ENCODE assay signal across 2 cellular contexts in the genomic region with DNA sequence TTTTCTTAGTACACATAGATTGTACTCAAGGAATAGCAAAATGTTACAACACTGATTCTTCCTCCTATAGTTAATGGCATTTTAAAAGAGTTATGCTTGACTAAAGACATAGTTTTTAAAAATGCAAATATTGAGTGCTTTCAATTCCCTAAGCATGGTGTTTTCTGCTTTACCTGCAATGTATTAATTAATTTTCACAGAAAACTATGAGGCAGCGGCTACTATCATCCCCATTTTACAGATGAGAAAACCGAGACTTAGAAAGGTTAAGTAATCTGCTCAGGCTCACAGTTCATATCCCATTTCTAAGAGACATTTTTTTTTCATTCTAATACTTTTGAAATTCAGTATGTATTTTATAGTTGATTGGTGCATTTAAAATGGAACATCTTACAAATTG.
TF ChIP-seq lines count a peak whose summit lies in the region.

No MANE protein-coding gene starts in this region.

TF ChIP-seq in HepG2, 621 proteins besides CTCF, POLR2A, EP300 and RAD21:
- TF ChIP-seq PRDM10 (CRISPR knock-in tag; IDR thresholded peaks at IDR 0.05; ENCODE audit: low read depth) (no peak), ZNF629 (CRISPR knock-in tag; conservative IDR thresholded peaks at IDR 0.05) (0 out of 2 replicates have a peak, but pooled peaks have one; percentile 30)

TF ChIP-seq in WTC11, 78 proteins besides CTCF, POLR2A, EP300 and RAD21:
- TF ChIP-seq, protein P1, sequence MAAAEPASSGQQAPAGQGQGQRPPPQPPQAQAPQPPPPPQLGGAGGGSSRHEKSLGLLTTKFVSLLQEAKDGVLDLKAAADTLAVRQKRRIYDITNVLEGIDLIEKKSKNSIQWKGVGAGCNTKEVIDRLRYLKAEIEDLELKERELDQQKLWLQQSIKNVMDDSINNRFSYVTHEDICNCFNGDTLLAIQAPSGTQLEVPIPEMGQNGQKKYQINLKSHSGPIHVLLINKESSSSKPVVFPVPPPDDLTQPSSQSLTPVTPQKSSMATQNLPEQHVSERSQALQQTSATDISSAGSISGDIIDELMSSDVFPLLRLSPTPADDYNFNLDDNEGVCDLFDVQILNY (CRISPR knock-in tag; IDR thresholded peaks at IDR 0.05) = no peak
- TF ChIP-seq RELA (CRISPR knock-in tag; IDR thresholded peaks at IDR 0.05; ENCODE audit: borderline replicate concordance) = no peak
- TF ChIP-seq SOX15 (CRISPR knock-in tag; IDR thresholded peaks at IDR 0.05) = no peak
- no peak for TF ChIP-seq KAT7 (CRISPR knock-in tag; IDR thresholded peaks at IDR 0.05; ENCODE audit: borderline replicate concordance)
- TF ChIP-seq, protein P2, sequence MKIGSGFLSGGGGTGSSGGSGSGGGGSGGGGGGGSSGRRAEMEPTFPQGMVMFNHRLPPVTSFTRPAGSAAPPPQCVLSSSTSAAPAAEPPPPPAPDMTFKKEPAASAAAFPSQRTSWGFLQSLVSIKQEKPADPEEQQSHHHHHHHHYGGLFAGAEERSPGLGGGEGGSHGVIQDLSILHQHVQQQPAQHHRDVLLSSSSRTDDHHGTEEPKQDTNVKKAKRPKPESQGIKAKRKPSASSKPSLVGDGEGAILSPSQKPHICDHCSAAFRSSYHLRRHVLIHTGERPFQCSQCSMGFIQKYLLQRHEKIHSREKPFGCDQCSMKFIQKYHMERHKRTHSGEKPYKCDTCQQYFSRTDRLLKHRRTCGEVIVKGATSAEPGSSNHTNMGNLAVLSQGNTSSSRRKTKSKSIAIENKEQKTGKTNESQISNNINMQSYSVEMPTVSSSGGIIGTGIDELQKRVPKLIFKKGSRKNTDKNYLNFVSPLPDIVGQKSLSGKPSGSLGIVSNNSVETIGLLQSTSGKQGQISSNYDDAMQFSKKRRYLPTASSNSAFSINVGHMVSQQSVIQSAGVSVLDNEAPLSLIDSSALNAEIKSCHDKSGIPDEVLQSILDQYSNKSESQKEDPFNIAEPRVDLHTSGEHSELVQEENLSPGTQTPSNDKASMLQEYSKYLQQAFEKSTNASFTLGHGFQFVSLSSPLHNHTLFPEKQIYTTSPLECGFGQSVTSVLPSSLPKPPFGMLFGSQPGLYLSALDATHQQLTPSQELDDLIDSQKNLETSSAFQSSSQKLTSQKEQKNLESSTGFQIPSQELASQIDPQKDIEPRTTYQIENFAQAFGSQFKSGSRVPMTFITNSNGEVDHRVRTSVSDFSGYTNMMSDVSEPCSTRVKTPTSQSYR (CRISPR knock-in tag; IDR thresholded peaks at IDR 0.05) = no peak
- TF ChIP-seq ZNF138 (CRISPR knock-in tag; conservative IDR thresholded peaks at IDR 0.05) = no peak
- TF ChIP-seq, protein P3, sequence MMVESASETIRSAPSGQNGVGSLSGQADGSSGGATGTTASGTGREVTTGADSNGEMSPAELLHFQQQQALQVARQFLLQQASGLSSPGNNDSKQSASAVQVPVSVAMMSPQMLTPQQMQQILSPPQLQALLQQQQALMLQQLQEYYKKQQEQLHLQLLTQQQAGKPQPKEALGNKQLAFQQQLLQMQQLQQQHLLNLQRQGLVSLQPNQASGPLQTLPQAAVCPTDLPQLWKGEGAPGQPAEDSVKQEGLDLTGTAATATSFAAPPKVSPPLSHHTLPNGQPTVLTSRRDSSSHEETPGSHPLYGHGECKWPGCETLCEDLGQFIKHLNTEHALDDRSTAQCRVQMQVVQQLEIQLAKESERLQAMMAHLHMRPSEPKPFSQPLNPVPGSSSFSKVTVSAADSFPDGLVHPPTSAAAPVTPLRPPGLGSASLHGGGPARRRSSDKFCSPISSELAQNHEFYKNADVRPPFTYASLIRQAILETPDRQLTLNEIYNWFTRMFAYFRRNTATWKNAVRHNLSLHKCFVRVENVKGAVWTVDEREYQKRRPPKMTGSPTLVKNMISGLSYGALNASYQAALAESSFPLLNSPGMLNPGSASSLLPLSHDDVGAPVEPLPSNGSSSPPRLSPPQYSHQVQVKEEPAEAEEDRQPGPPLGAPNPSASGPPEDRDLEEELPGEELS (CRISPR knock-in tag; IDR thresholded peaks at IDR 0.05) = no peak
